Comparison of ENCODE assay signal across 1 cellular context in the genomic region with DNA sequence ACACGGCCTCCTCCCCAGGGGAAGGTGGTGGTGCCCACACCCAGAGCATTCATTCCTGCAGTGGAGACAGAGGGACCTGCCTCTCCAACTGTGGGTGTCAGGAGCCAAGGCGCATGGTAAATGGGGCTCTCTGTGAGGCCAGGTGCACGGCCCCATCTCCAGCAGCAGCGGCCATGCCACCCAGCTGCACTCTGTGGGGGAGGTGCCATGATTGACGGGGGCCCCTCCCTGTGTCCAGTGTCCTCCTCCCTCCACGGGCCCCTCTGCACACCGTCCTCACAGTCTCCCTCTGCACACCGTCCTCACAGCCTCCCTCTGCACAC.
TF ChIP-seq lines count a peak whose summit lies in the region.

No MANE protein-coding gene starts in this region.

TF ChIP-seq in IMR-90, 13 proteins besides CTCF, POLR2A, EP300 and RAD21 (continued from another document):
- TF ChIP-seq, protein P1, sequence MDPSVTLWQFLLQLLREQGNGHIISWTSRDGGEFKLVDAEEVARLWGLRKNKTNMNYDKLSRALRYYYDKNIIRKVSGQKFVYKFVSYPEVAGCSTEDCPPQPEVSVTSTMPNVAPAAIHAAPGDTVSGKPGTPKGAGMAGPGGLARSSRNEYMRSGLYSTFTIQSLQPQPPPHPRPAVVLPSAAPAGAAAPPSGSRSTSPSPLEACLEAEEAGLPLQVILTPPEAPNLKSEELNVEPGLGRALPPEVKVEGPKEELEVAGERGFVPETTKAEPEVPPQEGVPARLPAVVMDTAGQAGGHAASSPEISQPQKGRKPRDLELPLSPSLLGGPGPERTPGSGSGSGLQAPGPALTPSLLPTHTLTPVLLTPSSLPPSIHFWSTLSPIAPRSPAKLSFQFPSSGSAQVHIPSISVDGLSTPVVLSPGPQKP (IDR thresholded peaks at IDR 0.05; ENCODE audit: borderline replicate concordance, low read depth, low read length), result no peak
- TF ChIP-seq CHD1 (IDR thresholded peaks at IDR 0.05; ENCODE audit: low read depth, low read length) (no peak), MAFK (IDR thresholded peaks at IDR 0.05; ENCODE audit: low read depth, low read length) (no peak), SMC3 (IDR thresholded peaks at IDR 0.05; ENCODE audit: low read depth, low read length) (no peak), FOS (IDR thresholded peaks at IDR 0.05; ENCODE audit: low read depth, low read length) (no peak), MAZ (IDR thresholded peaks at IDR 0.05; ENCODE audit: borderline replicate concordance, low read depth, low read length) (no peak), BHLHE40 (IDR thresholded peaks at IDR 0.05; ENCODE audit: low read depth, low read length) (no peak), NFE2L2 (IDR thresholded peaks at IDR 0.05; ENCODE audit: low read depth, low read length) (no peak)
